In genomic region chr3:46991406-46992165, GRCh38 we compare ENCODE assay signal across 1 cellular context.
TF ChIP-seq lines count a peak whose summit lies in the region.

No MANE protein-coding gene starts in this region.

TF ChIP-seq in K562, 482 proteins besides CTCF, POLR2A, EP300 and RAD21 (continued from another document):
- TF ChIP-seq CHD7 (IDR thresholded peaks at IDR 0.05; ENCODE audit: low read depth, low read length) (no peak), CCNT2 (IDR thresholded peaks at IDR 0.05; ENCODE audit: borderline replicate concordance, extremely low read depth, insufficient read length, low read depth, low read length) (no peak), TFAM (CRISPR knock-in tag; conservative IDR thresholded peaks at IDR 0.05) (no peak)
